1 cellular context compared by ENCODE assay signal in the genomic region with DNA sequence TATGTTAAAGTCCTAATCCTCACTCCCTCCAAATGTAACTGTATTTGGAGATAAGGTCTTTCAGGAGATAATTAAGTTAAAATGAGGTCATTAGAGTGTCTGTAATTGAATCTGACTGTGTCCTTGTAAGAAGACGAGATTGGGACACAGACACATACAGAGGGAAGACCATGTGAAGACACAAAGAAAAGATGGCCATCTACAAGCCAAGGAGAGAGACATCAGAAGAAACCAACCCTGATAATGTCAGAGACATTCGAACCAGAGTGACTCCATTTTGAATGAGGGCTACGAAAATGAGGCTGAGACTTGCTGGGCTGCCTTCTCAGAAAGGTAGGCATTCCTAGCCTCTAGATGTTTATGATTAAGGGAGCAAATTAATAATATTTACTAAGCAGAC.
TF ChIP-seq lines count a peak whose summit lies in the region.

No MANE protein-coding gene starts in this region.

TF ChIP-seq in K562, 482 proteins besides CTCF, POLR2A, EP300 and RAD21 (continued from another document):
- TF ChIP-seq ZNF354B (CRISPR knock-in tag; IDR thresholded peaks at IDR 0.05), result 0 out of 2 replicates have a peak, but pooled peaks have one; percentile 15
- no peak for TF ChIP-seq PRPF4 (IDR thresholded peaks at IDR 0.05; ENCODE audit: insufficient read depth, low read depth, low read length, poor library complexity, severe bottlenecking)
- TF ChIP-seq NCOA6 (IDR thresholded peaks at IDR 0.05), result no peak
- TF ChIP-seq TRIM28 (IDR thresholded peaks at IDR 0.05), result no peak
- TF ChIP-seq CBFA2T3 (IDR thresholded peaks at IDR 0.05), result no peak
- TF ChIP-seq TRIM25 (IDR thresholded peaks at IDR 0.05; ENCODE audit: borderline replicate concordance), result no peak
- TF ChIP-seq ZNF224 (CRISPR knock-in tag; IDR thresholded peaks at IDR 0.05), result no peak
- TF ChIP-seq, protein P1, sequence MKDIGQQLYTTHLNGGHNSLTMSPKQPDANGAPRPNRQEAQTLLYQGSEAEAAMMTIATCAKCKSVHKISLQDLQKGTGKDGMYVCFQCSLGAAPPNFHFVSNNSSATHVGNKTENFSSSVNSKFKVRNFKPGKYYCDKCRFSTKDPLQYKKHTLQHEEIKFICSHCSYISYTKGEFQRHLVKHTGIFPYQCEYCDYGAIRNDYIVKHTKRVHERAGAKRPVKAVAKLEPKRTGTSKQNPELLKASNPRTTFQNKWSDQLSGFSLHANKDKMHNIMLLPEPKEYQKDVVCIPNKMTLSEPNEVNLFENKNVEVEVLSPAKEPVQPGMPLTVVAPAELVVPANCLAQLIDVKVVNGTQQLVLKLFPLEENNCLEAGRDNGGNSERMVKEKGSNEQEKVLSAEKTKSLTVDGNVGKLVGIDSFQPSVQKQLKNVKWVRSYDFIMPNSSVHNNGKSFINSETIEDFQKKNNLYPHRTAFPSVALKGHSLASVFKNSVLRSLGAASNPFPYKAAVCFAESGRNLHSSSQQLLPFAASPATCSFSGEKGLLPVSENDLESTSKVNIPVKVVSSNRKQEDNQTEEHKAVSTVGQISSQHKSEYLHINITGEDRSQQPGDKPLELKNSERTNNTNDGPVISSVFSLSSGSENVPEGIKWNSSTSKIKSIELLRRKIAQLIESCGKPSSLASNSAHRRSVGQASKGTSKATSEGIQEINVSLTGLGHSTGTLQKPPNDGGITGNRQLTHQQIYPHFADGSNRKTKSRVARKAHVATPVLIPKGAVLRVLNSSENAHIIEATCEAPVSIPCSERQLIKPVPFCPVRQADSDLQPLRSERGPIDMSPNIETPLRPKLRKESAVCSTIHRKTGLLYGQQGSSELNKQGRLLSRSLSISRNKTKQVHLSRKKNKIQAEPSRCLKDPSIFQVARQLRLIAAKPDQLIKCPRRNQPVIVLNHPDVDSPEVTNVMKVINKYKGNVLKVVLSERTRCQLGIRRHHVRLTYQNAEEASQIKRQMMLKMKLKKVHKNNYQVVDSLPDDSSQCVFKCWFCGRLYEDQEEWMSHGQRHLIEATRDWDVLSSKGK (CRISPR knock-in tag; IDR thresholded peaks at IDR 0.05), result no peak
- no peak for TF ChIP-seq CTBP1 (IDR thresholded peaks at IDR 0.05; ENCODE audit: borderline replicate concordance)
- no peak for TF ChIP-seq FOXK1 (CRISPR knock-in tag; IDR thresholded peaks at IDR 0.05; ENCODE audit: borderline replicate concordance)
- no peak for TF ChIP-seq POU5F1 (IDR thresholded peaks at IDR 0.05; ENCODE audit: borderline replicate concordance, low read depth, low read length, partially characterized antibody)
- TF ChIP-seq NFE2 (IDR thresholded peaks at IDR 0.05; ENCODE audit: low read depth), result no peak
- TF ChIP-seq SAFB (IDR thresholded peaks at IDR 0.05; ENCODE audit: borderline replicate concordance, low read depth, low read length), result no peak
- TF ChIP-seq NR2F6 (CRISPR knock-in tag; IDR thresholded peaks at IDR 0.05), result no peak
- TF ChIP-seq ZNF23 (CRISPR knock-in tag; IDR thresholded peaks at IDR 0.05), result peak; percentile 63; the same call in 1 of the 2 replicates
- TF ChIP-seq, protein P2, sequence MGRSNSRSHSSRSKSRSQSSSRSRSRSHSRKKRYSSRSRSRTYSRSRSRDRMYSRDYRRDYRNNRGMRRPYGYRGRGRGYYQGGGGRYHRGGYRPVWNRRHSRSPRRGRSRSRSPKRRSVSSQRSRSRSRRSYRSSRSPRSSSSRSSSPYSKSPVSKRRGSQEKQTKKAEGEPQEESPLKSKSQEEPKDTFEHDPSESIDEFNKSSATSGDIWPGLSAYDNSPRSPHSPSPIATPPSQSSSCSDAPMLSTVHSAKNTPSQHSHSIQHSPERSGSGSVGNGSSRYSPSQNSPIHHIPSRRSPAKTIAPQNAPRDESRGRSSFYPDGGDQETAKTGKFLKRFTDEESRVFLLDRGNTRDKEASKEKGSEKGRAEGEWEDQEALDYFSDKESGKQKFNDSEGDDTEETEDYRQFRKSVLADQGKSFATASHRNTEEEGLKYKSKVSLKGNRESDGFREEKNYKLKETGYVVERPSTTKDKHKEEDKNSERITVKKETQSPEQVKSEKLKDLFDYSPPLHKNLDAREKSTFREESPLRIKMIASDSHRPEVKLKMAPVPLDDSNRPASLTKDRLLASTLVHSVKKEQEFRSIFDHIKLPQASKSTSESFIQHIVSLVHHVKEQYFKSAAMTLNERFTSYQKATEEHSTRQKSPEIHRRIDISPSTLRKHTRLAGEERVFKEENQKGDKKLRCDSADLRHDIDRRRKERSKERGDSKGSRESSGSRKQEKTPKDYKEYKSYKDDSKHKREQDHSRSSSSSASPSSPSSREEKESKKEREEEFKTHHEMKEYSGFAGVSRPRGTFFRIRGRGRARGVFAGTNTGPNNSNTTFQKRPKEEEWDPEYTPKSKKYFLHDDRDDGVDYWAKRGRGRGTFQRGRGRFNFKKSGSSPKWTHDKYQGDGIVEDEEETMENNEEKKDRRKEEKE (IDR thresholded peaks at IDR 0.05; ENCODE audit: borderline replicate concordance in 1 of 2, control insufficient read depth in 1 of 2, low read depth in 2 of 2, low read length in 1 of 2), result no peak
- TF ChIP-seq GTF2A2 (tag; IDR thresholded peaks at IDR 0.05), result peak; percentile 92
- TF ChIP-seq, protein P3, sequence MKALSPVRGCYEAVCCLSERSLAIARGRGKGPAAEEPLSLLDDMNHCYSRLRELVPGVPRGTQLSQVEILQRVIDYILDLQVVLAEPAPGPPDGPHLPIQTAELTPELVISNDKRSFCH (CRISPR knock-in tag; IDR thresholded peaks at IDR 0.05), result no peak
- TF ChIP-seq, protein P3 (tag; IDR thresholded peaks at IDR 0.05), result no peak
- TF ChIP-seq RUNX1 (IDR thresholded peaks at IDR 0.05; ENCODE audit: low read depth), result no peak
